ENCODE assay signal across 8 cellular contexts in the genomic region with DNA sequence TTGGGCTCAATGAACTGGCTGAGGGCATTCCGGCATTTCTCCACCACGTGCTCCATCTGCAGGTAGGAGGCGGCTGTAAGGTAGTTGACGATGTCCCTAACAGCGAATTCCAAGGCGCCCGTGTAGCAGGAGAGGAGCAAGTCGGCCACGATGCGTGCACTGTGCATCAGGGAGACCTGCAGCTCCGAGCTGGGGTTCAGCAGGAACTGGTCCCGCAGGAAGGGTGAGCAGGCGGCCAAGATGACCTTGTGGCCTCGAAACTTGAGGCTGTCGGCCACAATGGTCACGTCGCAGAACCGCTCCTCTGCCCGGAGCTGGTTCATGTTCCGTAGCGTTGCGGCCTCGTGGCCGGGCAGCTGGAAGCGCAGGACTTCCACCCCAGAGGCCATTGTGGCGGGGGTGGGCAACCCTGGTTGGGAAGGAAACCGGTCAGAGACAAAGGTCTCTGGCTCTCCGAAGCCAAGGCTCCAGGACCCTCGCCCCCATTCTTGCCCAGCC. TPM values are rescaled to one million over a fixed set of nuclear protein-coding genes. Genes with fewer than 3 reads are reported as not detected.
DNase-seq lines count a peak whose midpoint lies in the region; ATAC-seq, FAIRE-seq and TF ChIP-seq lines count a peak whose summit lies in the region.

No MANE protein-coding gene starts in this region.

- dilution Hi-C loops in keratinocyte (cut with MboI; ENCODE audit: extremely low pct_ligation_motif_present, low sequenced_read_pairs): no loop called here

- H3K27ac Mint-ChIP-seq in activated naive CD8-positive, alpha-beta T cell treated with anti-CD3 and anti-CD28 coated beads for 36 hours: peak overlapping the region; percentile 54
- H3K27ac Mint-ChIP-seq in stimulated activated naive B cell treated with anti-CD40 and anti-IgM and Interleukin-4, amounts not matched to agents 10 μg/mL and 1 μg/mL and 100 μg/mL, for 72 hours: peak overlapping the region; percentile 91

- H3K9me3 ChIP-seq in keratinocyte (ENCODE audit: control insufficient read depth, low read depth, low read length): no peaks in the 10 kb centered on the region

- peak overlapping the region; percentile 69 for H3K4me3 Mint-ChIP-seq in activated naive CD8-positive, alpha-beta T cell treated with anti-CD3 and anti-CD28 coated beads for 36 hours
- peak overlapping the region; percentile 86 to 91 for H3K4me3 Mint-ChIP-seq in stimulated activated naive B cell treated with anti-CD40 and anti-IgM and Interleukin-4, amounts not matched to agents 10 μg/mL and 1 μg/mL and 100 μg/mL, for 72 hours

- no peak overlapping the region for H3K9ac ChIP-seq in keratinocyte (ENCODE audit: control insufficient read depth, extremely low read depth, insufficient read depth, low read length)

- H3K4me1 Mint-ChIP-seq in activated naive CD8-positive, alpha-beta T cell treated with anti-CD3 and anti-CD28 coated beads for 36 hours: peaks cover 29% of the 10 kb centered on the region
- peaks cover 26 to 43% of the 10 kb centered on the region in 2 donors for H3K4me1 Mint-ChIP-seq in stimulated activated naive B cell treated with anti-CD40 and anti-IgM and Interleukin-4, amounts not matched to agents 10 μg/mL and 1 μg/mL and 100 μg/mL, for 72 hours

- H3K4me3 ChIP-seq in keratinocyte (ENCODE audit: control insufficient read depth in 2 of 3, extremely low read depth in 1 of 3, insufficient read depth in 2 of 3, low read depth in 1 of 3, low read length in 3 of 3): peak overlapping the region; percentile 37 to 71 (median 57)

- ATAC-seq in stimulated activated naive B cell treated with anti-CD40 and anti-IgM and Interleukin-4, amounts not matched to agents 10 μg/mL and 1 μg/mL and 100 μg/mL, for 72 hours (replicated peaks): no peak

- H3K27me3 ChIP-seq in keratinocyte (ENCODE audit: control insufficient read depth, extremely low read depth, insufficient read depth, low read length): no peaks in the 10 kb centered on the region

- FAIRE-seq in keratinocyte (lab: Jason Lieb, UNC): no peak

- H4K20me1 ChIP-seq in keratinocyte (ENCODE audit: control insufficient read depth, extremely low read depth, insufficient read depth, low read length): no peaks in the 10 kb centered on the region

- no peak overlapping the region for H3K27ac ChIP-seq in keratinocyte (ENCODE audit: control insufficient read depth, insufficient read depth, low read length)

- no peaks in the 10 kb centered on the region for H3K79me2 ChIP-seq in keratinocyte (ENCODE audit: control insufficient read depth, insufficient read depth, low read length)

- H3K27me3 Mint-ChIP-seq in activated naive CD8-positive, alpha-beta T cell treated with anti-CD3 and anti-CD28 coated beads for 36 hours: peaks cover 6% of the 10 kb centered on the region
- H3K27me3 Mint-ChIP-seq in stimulated activated naive B cell treated with anti-CD40 and anti-IgM and Interleukin-4, amounts not matched to agents 10 μg/mL and 1 μg/mL and 100 μg/mL, for 72 hours: no peaks in the 10 kb centered on the region

- H3K4me2 ChIP-seq in keratinocyte (ENCODE audit: control insufficient read depth, extremely low read depth, insufficient read depth, low read depth, low read length): peak overlapping the region; percentile 85

- peaks cover 13% of the 10 kb centered on the region for H3K4me1 ChIP-seq in keratinocyte (ENCODE audit: control insufficient read depth, extremely low read depth, insufficient read depth, low read length)

- no peak overlapping the region for H2AFZ ChIP-seq in keratinocyte (ENCODE audit: control insufficient read depth, low read length)

- DNase-seq in NCI-H748 (lab: John Stamatoyannopoulos, UW; ENCODE audit: unreplicated experiment): peak; percentile 66
- DNase-seq in NCI-H748 treated with DMSO at 0.1 percent for 48 hours (lab: John Stamatoyannopoulos, UW): no peak
- DNase-seq in activated naive CD8-positive, alpha-beta T cell treated with anti-CD3 and anti-CD28 coated beads for 36 hours: no peak
- DNase-seq in keratinocyte (ENCODE audit: low read depth, low spot score): no peak
- DNase-seq in stimulated activated naive B cell treated with anti-CD40 and anti-IgM and Interleukin-4, amounts not matched to agents 10 μg/mL and 1 μg/mL and 100 μg/mL, for 72 hours: no peak
- no peak for DNase-seq in HUDEP-2 (lab: John Stamatoyannopoulos, UW; ENCODE audit: unreplicated experiment in 76 of 76)
- no peak for DNase-seq in activated CD4-positive, CD25-positive, alpha-beta regulatory T cell (lab: John Stamatoyannopoulos, UW)
- DNase-seq in HK-2 (ENCODE audit: unreplicated experiment): no peak

- H3K9me3 Mint-ChIP-seq in activated naive CD8-positive, alpha-beta T cell treated with anti-CD3 and anti-CD28 coated beads for 36 hours: no peaks in the 10 kb centered on the region
- no peaks in the 10 kb centered on the region for H3K9me3 Mint-ChIP-seq in stimulated activated naive B cell treated with anti-CD40 and anti-IgM and Interleukin-4, amounts not matched to agents 10 μg/mL and 1 μg/mL and 100 μg/mL, for 72 hours

- H3K9me1 ChIP-seq in keratinocyte (ENCODE audit: control insufficient read depth, extremely low read depth, insufficient read depth, low read length): no peaks in the 10 kb centered on the region

- peaks cover 4% of the 10 kb centered on the region for H3K36me3 Mint-ChIP-seq in activated naive CD8-positive, alpha-beta T cell treated with anti-CD3 and anti-CD28 coated beads for 36 hours
- H3K36me3 Mint-ChIP-seq in stimulated activated naive B cell treated with anti-CD40 and anti-IgM and Interleukin-4, amounts not matched to agents 10 μg/mL and 1 μg/mL and 100 μg/mL, for 72 hours: peaks cover 4 to 7% of the 10 kb centered on the region in 2 donors

- peaks cover 1 to 2% of the 10 kb centered on the region in 2 experiments for H3K36me3 ChIP-seq in keratinocyte (ENCODE audit: control insufficient read depth in 2 of 2, extremely low read depth in 1 of 2, insufficient read depth in 2 of 2, low read length in 2 of 2)

- peak in 1 of 3 experiments; percentile 1 for TF ChIP-seq CTCF in keratinocyte (optimal IDR thresholded peaks at IDR 0.05 in 1 of 3, IDR thresholded peaks at IDR 0.05 in 1 of 3, conservative IDR thresholded peaks at IDR 0.05 in 1 of 3; ENCODE audit: extremely low read depth in 1 of 3, insufficient read depth in 2 of 3, low read length in 3 of 3)

RNA-seq across cellular contexts. Expression of a gene that starts 0.9 kb away (rescaled TPM):
- total RNA-seq in activated naive CD8-positive, alpha-beta T cell treated with anti-CD3 and anti-CD28 coated beads for 36 hours: 1 to 10 TPM; 3.1 to 3.2 TPM
- polyA plus RNA-seq in keratinocyte: 0.55 to 0.64 TPM (median 0.63 TPM) in 3 replicates
- polyA plus RNA-seq in keratinocyte (2011; ENCODE audit: low read depth): 0.14 TPM
- 0.56 and 0.77 TPM in 2 replicates for polyA plus RNA-seq in keratinocyte (2011; cell fraction: cytosol; rRNA removed)
- 0.42 and 1.1 TPM in 2 replicates for polyA plus RNA-seq in keratinocyte (2011; cell fraction: nucleus; rRNA removed)
- 0.38 and 2.2 TPM in 2 replicates for polyA plus RNA-seq in keratinocyte (2012; ENCODE audit: low replicate concordance)
- 0.73 to 2.1 TPM (median 0.96 TPM) in 3 replicates for polyA minus RNA-seq in keratinocyte
- polyA minus RNA-seq in keratinocyte (2011; cell fraction: cytosol; rRNA and poly(A)+ RNA removed): 2.1 TPM
- 0.39 and 0.74 TPM in 2 replicates for polyA minus RNA-seq in keratinocyte (2011; cell fraction: nucleus; rRNA and poly(A)+ RNA removed)

RNA-seq across cellular contexts. Expression of a gene that starts 3.5 kb away (rescaled TPM):
- total RNA-seq in activated naive CD8-positive, alpha-beta T cell treated with anti-CD3 and anti-CD28 coated beads for 36 hours: 10 to 100 TPM; 63.4 to 64.0 TPM
- 17.6 to 26.5 TPM (median 17.7 TPM) in 3 replicates for polyA plus RNA-seq in keratinocyte
- polyA plus RNA-seq in keratinocyte (2011; ENCODE audit: low read depth): 6.1 TPM
- 11.6 and 20.2 TPM in 2 replicates for polyA plus RNA-seq in keratinocyte (2011; cell fraction: cytosol; rRNA removed)
- 33.0 and 40.7 TPM in 2 replicates for polyA plus RNA-seq in keratinocyte (2011; cell fraction: nucleus; rRNA removed)
- polyA plus RNA-seq in keratinocyte (2012; ENCODE audit: low replicate concordance): 13.7 and 26.0 TPM in 2 replicates
- 37.6 to 74.9 TPM (median 41.4 TPM) in 3 replicates for polyA minus RNA-seq in keratinocyte
- polyA minus RNA-seq in keratinocyte (2011; cell fraction: cytosol; rRNA and poly(A)+ RNA removed): 27.2 TPM
- polyA minus RNA-seq in keratinocyte (2011; cell fraction: nucleus; rRNA and poly(A)+ RNA removed): 18.8 and 20.5 TPM in 2 replicates

RNA-seq across cellular contexts. Expression of a gene that starts 22.2 kb away (rescaled TPM):
- under 1 TPM in 1 of 2 experiments, not detected in 1; 0.30 TPM for total RNA-seq in activated naive CD8-positive, alpha-beta T cell treated with anti-CD3 and anti-CD28 coated beads for 36 hours
- 0.06 to 0.25 TPM (median 0.18 TPM) in 3 replicates for polyA plus RNA-seq in keratinocyte
- not detected for polyA plus RNA-seq in keratinocyte (2011; ENCODE audit: low read depth)
- polyA plus RNA-seq in keratinocyte (2011; cell fraction: cytosol; rRNA removed): 0.12 and 0.13 TPM in 2 replicates
- 0.16 and 0.83 TPM in 2 replicates for polyA plus RNA-seq in keratinocyte (2011; cell fraction: nucleus; rRNA removed)
- 0.15 and 0.16 TPM in 2 replicates for polyA plus RNA-seq in keratinocyte (2012; ENCODE audit: low replicate concordance)
- 0.13 to 0.22 TPM in 2 of 3 replicates, not detected in the other for polyA minus RNA-seq in keratinocyte
- polyA minus RNA-seq in keratinocyte (2011; cell fraction: cytosol; rRNA and poly(A)+ RNA removed): not detected
- polyA minus RNA-seq in keratinocyte (2011; cell fraction: nucleus; rRNA and poly(A)+ RNA removed): 0.62 TPM in 1 of 2 replicates, not detected in the other

RNA-seq across cellular contexts. Expression of a gene that starts 26.6 kb away (rescaled TPM):
- total RNA-seq in activated naive CD8-positive, alpha-beta T cell treated with anti-CD3 and anti-CD28 coated beads for 36 hours: 1 to 10 TPM in 1 of 2 experiments, under 1 TPM in 1; 0.42 to 1.6 TPM
- polyA plus RNA-seq in keratinocyte: 0.04 TPM in 1 of 3 replicates, not detected in the others
- 0.46 TPM for polyA plus RNA-seq in keratinocyte (2011; ENCODE audit: low read depth)
- not detected in 2 replicates for polyA plus RNA-seq in keratinocyte (2011; cell fraction: cytosol; rRNA removed)
- 0.20 and 0.24 TPM in 2 replicates for polyA plus RNA-seq in keratinocyte (2011; cell fraction: nucleus; rRNA removed)
- polyA plus RNA-seq in keratinocyte (2012; ENCODE audit: low replicate concordance): 1.0 TPM in 1 of 2 replicates, not detected in the other
- polyA minus RNA-seq in keratinocyte: not detected in 3 replicates
- polyA minus RNA-seq in keratinocyte (2011; cell fraction: cytosol; rRNA and poly(A)+ RNA removed): not detected
- not detected in 2 replicates for polyA minus RNA-seq in keratinocyte (2011; cell fraction: nucleus; rRNA and poly(A)+ RNA removed)

RNA-seq across cellular contexts. Expression of a gene that starts 38.3 kb away (rescaled TPM):
- 10 to 100 TPM; 12.4 to 12.9 TPM for total RNA-seq in activated naive CD8-positive, alpha-beta T cell treated with anti-CD3 and anti-CD28 coated beads for 36 hours
- 27.9 to 44.4 TPM (median 38.6 TPM) in 3 replicates for polyA plus RNA-seq in keratinocyte
- 27.7 TPM for polyA plus RNA-seq in keratinocyte (2011; ENCODE audit: low read depth)
- 21.5 and 26.6 TPM in 2 replicates for polyA plus RNA-seq in keratinocyte (2011; cell fraction: cytosol; rRNA removed)
- polyA plus RNA-seq in keratinocyte (2011; cell fraction: nucleus; rRNA removed): 57.0 and 60.0 TPM in 2 replicates
- 22.5 and 56.8 TPM in 2 replicates for polyA plus RNA-seq in keratinocyte (2012; ENCODE audit: low replicate concordance)
- polyA minus RNA-seq in keratinocyte: 21.8 to 42.7 TPM (median 38.9 TPM) in 3 replicates
- 29.5 TPM for polyA minus RNA-seq in keratinocyte (2011; cell fraction: cytosol; rRNA and poly(A)+ RNA removed)
- 28.9 and 29.7 TPM in 2 replicates for polyA minus RNA-seq in keratinocyte (2011; cell fraction: nucleus; rRNA and poly(A)+ RNA removed)
